In the genomic region with DNA sequence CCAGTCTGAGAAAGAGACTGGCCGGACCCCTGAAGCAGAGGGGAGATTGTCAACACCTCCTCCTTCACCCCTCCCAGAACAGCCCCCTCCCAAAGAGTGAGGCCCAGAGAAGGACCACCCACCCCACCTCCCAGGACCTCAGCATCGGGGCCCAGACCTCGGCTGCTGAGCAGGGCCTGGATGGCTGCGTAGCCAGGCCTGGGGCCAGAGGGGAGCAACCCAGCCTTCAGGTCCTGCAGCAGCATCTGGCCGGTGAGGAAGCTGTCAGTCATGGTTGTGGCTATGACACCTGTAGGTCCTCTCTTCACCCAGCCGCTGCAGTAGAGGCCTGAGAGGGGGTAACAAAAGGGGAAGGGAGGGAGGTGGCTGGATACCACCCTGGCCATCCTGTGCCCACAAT, we compare ENCODE assay signal across 17 cellular contexts. TPM values are rescaled to one million over a fixed set of nuclear protein-coding genes. Genes with fewer than 3 reads are reported as not detected.
"Had no signal": no experiment of that assay in that cellular context is flagged by ENCODE, and none has a peak within 500 bp of the region (broad histone marks: within the 10 kb centered on the region; RNA-seq: fewer than 3 reads in every experiment).

No MANE protein-coding gene starts in this region.

- H3K4me3 ChIP-seq: MG63, PC-9 had no signal

- H3K27ac ChIP-seq: PC-9, RWPE1, VCaP had no signal

- H3K4me2 ChIP-seq: PC-9 had no signal

- H3K9me3 ChIP-seq: MG63 had no signal

- H2AFZ ChIP-seq: PC-9 had no signal

- FAIRE-seq: RCC 7860 had no signal

- DNase-seq: MV-4-11, NCI-H187, NCI-H2029 treated with DMSO at 0.1 percent for 48 hours, NCI-H2107, NCI-H2171, NCI-H748 treated with DMSO at 0.1 percent for 48 hours, SIG-M5 had no signal

RNA-seq across cellular contexts. Expression of a gene that starts 3.2 kb away (rescaled TPM):
- total RNA-seq: activated B cell treated with CpG ODN at 0.5 μM for 24 hours; activated CD4-positive, alpha-beta memory T cell treated with anti-CD3 and anti-CD28 coated beads for 36 hours had no signal

RNA-seq across cellular contexts. Expression of a gene that starts 30.5 kb away (rescaled TPM):
- total RNA-seq: activated B cell treated with CpG ODN at 0.5 μM for 24 hours; activated CD4-positive, alpha-beta memory T cell treated with anti-CD3 and anti-CD28 coated beads for 36 hours; activated T-cell treated with anti-CD3 and anti-CD28 coated beads, Interleukin-2, amount 50 U/mL, for 4 hours; activated T-helper 1 cell treated with anti-CD3 and anti-CD28 coated beads, Interleukin-12 subunit alpha, Interleukin-12 subunit beta, Interleukin-2, Interleukin-4 antibody, amounts not matched to agents 30 ng/mL and 10 ng/mL and 1 ng/mL, durations not matched to agents 14 hours and 24 hours and 36 hours; OCI-LY7; PC-9 had no signal
